Comparison of ENCODE assay signal across 9 cellular contexts in the genomic region with DNA sequence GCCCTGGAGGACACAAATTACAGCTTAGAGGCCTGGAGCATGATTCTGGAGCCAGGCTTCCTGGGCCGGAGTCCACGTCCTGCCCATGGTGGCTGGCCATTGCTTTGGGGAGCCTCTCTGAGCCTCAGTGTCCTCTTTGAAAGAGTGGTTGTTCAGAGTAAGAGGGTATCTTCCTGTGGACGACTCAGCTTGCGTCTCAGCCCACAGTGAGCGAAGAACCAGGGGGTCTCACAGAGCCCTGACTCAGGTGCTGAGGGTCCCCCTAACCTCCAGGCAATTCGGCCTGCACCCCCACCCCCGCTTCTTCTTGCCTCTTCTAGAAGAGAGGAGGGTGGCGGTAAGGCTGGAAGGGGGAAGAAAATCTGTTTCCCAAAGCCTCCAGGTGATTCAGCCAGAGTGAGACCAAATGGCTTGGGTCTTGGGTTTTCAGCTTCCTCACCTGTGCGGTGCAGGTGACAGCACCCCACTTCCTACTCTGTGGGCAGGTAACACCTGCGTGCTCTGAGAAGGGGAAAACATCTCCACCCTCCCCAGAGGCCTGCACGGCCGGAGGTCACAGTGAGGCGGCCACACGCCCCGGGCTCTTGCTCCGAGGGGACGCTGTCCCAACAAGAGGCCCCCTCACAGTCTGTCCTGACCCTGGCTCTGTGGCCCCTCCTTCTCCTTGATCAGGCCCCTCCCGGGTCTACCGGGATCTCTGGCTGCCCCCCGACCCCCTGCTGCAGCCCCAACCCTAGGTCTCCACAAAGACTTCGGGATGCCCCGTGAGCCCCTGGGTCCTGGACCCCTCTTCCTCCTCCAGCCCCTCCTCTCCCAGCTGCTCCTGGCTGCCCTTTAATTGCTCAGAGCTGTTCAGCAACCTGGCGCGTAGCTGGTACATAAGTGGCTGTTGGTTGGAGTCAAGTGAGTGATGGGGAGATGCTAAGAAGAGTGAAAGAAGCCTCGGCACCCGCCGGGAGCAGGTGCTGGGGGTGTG.
DNase-seq lines count a peak whose midpoint lies in the region; ATAC-seq and TF ChIP-seq lines count a peak whose summit lies in the region.
"Had no signal": no experiment of that assay in that cellular context is flagged by ENCODE, and none has a peak within 500 bp of the region (broad histone marks: within the 10 kb centered on the region; RNA-seq: fewer than 3 reads in every experiment).

No MANE protein-coding gene starts in this region.

- no peaks in the 10 kb centered on the region for H3K36me3 ChIP-seq in right atrium auricular region

- CTCF ChIA-PET in activated CD8-positive, alpha-beta T cell treated with anti-CD3 and anti-CD28 coated beads, Interleukin-2, amount 10 ng/mL, durations not matched to agents 7 days and 5 days (lab: Charles Lee): interaction anchor here (0.9 to 3.6 kb wide), 7 partner anchors 14 to 421 kb away, joined by 3 to 15 read pairs (median 5); no protein-coding TSS in a partner anchor

- H3K36me3 Mint-ChIP-seq in activated CD8-positive, alpha-beta T cell treated with anti-CD3 and anti-CD28 coated beads, Interleukin-2, amount 10 ng/mL, durations not matched to agents 7 days and 5 days (ENCODE audit: low read depth): no peaks in the 10 kb centered on the region
- H3K36me3 Mint-ChIP-seq in stimulated activated naive CD8-positive, alpha-beta T cell treated with anti-CD3 and anti-CD28 coated beads, Interleukin-15, Interleukin-2, amounts not matched to agents 100 ng/mL and 50 ng/mL, for 24 hours (ENCODE audit: low read depth): no peaks in the 10 kb centered on the region

- H3K9me3 ChIP-seq in right atrium auricular region: no peaks in the 10 kb centered on the region

- no peak for TF ChIP-seq CTCF in right atrium auricular region (IDR thresholded peaks at IDR 0.05)

- H3K4me1 ChIP-seq in right atrium auricular region: peaks cover 0 to 69% of the 10 kb centered on the region in 2 donors

- H3K4me3 ChIP-seq in right atrium auricular region: peak overlapping the region in 1 of 2 donors; percentile 1

- H3K27ac ChIP-seq in right atrium auricular region: peak overlapping the region; percentile 48 to 49

- peak; percentile 9 for DNase-seq in NCI-H510A treated with DMSO at 0.1 percent for 48 hours (lab: John Stamatoyannopoulos, UW)
- no peak for DNase-seq in NCI-H510A (lab: John Stamatoyannopoulos, UW)
- peak; percentile 39 for DNase-seq in activated CD8-positive, alpha-beta T cell treated with anti-CD3 and anti-CD28 coated beads, Interleukin-2, amount 10 ng/mL, durations not matched to agents 7 days and 5 days
- no peak for DNase-seq in right atrium auricular region (ENCODE audit: low spot score)
- no peak for DNase-seq in Ammon's horn (ENCODE audit: low spot score)
- DNase-seq in GF-D8 (lab: John Stamatoyannopoulos, UW): no peak
- DNase-seq: amygdala had no signal

- peaks cover 69% of the 10 kb centered on the region for H3K4me1 Mint-ChIP-seq in activated CD8-positive, alpha-beta T cell treated with anti-CD3 and anti-CD28 coated beads, Interleukin-2, amount 10 ng/mL, durations not matched to agents 7 days and 5 days (ENCODE audit: low read depth)
- H3K4me1 Mint-ChIP-seq in stimulated activated naive CD8-positive, alpha-beta T cell treated with anti-CD3 and anti-CD28 coated beads, Interleukin-15, Interleukin-2, amounts not matched to agents 100 ng/mL and 50 ng/mL, for 24 hours (ENCODE audit: low read depth): peaks cover 67% of the 10 kb centered on the region

- peak overlapping the region; percentile 76 for H3K4me3 Mint-ChIP-seq in activated CD8-positive, alpha-beta T cell treated with anti-CD3 and anti-CD28 coated beads, Interleukin-2, amount 10 ng/mL, durations not matched to agents 7 days and 5 days
- peak overlapping the region; percentile 80 for H3K4me3 Mint-ChIP-seq in stimulated activated naive CD8-positive, alpha-beta T cell treated with anti-CD3 and anti-CD28 coated beads, Interleukin-15, Interleukin-2, amounts not matched to agents 100 ng/mL and 50 ng/mL, for 24 hours

- no peaks in the 10 kb centered on the region for H3K27me3 Mint-ChIP-seq in activated CD8-positive, alpha-beta T cell treated with anti-CD3 and anti-CD28 coated beads, Interleukin-2, amount 10 ng/mL, durations not matched to agents 7 days and 5 days (ENCODE audit: low read depth)
- no peaks in the 10 kb centered on the region for H3K27me3 Mint-ChIP-seq in stimulated activated naive CD8-positive, alpha-beta T cell treated with anti-CD3 and anti-CD28 coated beads, Interleukin-15, Interleukin-2, amounts not matched to agents 100 ng/mL and 50 ng/mL, for 24 hours

- no peaks in the 10 kb centered on the region for H3K27me3 ChIP-seq in right atrium auricular region

- POLR2A ChIA-PET in activated CD8-positive, alpha-beta T cell treated with anti-CD3 and anti-CD28 coated beads, Interleukin-2, amount 10 ng/mL, durations not matched to agents 7 days and 5 days (lab: Charles Lee): no interaction called here

- H3K9me3 Mint-ChIP-seq in activated CD8-positive, alpha-beta T cell treated with anti-CD3 and anti-CD28 coated beads, Interleukin-2, amount 10 ng/mL, durations not matched to agents 7 days and 5 days (ENCODE audit: insufficient read depth): no peaks in the 10 kb centered on the region
- no peaks in the 10 kb centered on the region for H3K9me3 Mint-ChIP-seq in stimulated activated naive CD8-positive, alpha-beta T cell treated with anti-CD3 and anti-CD28 coated beads, Interleukin-15, Interleukin-2, amounts not matched to agents 100 ng/mL and 50 ng/mL, for 24 hours

- ATAC-seq in activated CD8-positive, alpha-beta T cell treated with anti-CD3 and anti-CD28 coated beads, Interleukin-2, amount 10 ng/mL, durations not matched to agents 7 days and 5 days: peak; percentile 10
- ATAC-seq in HG02884 (IDR thresholded peaks at IDR 0.05; ENCODE audit: unreplicated experiment): no peak

- peak overlapping the region; percentile 100 for H3K27ac Mint-ChIP-seq in activated CD8-positive, alpha-beta T cell treated with anti-CD3 and anti-CD28 coated beads, Interleukin-2, amount 10 ng/mL, durations not matched to agents 7 days and 5 days
- peak overlapping the region; percentile 97 for H3K27ac Mint-ChIP-seq in stimulated activated naive CD8-positive, alpha-beta T cell treated with anti-CD3 and anti-CD28 coated beads, Interleukin-15, Interleukin-2, amounts not matched to agents 100 ng/mL and 50 ng/mL, for 24 hours

Comparison
In these comparisons a context has a peak if more than half of its experiments do, and no peak if none do; other contexts are left out.
1. DNase-seq: peak in NCI-H510A treated with DMSO at 0.1 percent for 48 hours (single experiment) and activated CD8-positive, alpha-beta T cell treated with anti-CD3 and anti-CD28 coated beads, Interleukin-2, amount 10 ng/mL, durations not matched to agents 7 days and 5 days (single experiment); none in NCI-H510A (single experiment), right atrium auricular region (single experiment), Ammon's horn (single experiment) and GF-D8 (single experiment).